8 cellular contexts compared by ENCODE assay signal in the genomic region with DNA sequence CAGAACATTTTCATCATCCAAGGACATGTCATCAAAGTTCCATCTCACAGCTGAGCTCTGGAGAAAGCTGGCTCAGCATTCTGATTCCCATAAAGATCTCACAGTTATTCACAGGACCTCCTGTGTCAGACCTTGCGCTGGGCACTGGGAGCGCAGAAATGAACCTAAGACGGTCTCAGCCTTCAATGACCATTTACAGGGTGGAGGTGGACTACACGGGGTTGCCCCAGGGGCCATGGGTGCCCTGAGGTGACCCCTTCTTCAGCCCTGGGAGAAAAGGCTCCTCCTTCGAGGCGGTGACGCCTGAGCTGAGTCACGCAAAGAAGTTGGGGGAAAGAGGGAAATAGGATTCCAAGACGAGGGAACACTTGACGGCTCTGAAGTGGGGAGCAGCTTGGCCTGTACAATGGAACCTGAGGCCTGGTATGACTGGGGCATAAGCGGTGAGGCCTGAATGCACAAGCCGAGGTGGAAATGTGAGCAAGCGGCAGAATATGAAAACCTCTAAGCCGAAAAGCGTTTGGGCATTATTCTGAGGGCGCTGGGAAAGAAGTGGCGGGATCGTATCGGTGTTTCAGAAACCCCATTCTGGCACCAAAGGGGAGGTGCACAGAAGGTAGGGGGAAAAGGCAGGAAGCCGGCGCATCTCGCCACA. TPM values are rescaled to one million over a fixed set of nuclear protein-coding genes. Genes with fewer than 3 reads are reported as not detected.
DNase-seq lines count a peak whose midpoint lies in the region; ATAC-seq, FAIRE-seq and TF ChIP-seq lines count a peak whose summit lies in the region.

No MANE protein-coding gene starts in this region.

- peak overlapping the region; percentile 73 for H3K4me2 ChIP-seq in parathyroid adenoma (ENCODE audit: low read length)

- intact Hi-C loops in adrenal gland (cut with DNase I) (no loop called here), left cardiac atrium (cut with DNase I) (no loop called here)

- peak in 1 of 2 donors; percentile 61 for TF ChIP-seq POLR2A in adrenal gland (IDR thresholded peaks at IDR 0.05)
- TF ChIP-seq POLR2A in GM12892 (IDR thresholded peaks at IDR 0.05; ENCODE audit: low read depth, low read length) = no peak

- 3 to 9% (median 4%) methylated on average over 19 to 22 of the region's 22 CpGs for whole genome bisulfite sequencing in adrenal gland, 4 donors

- H3K36me3 ChIP-seq in adrenal gland (replicated peaks in 1 of 2) (peaks cover 0 to 27% of the 10 kb centered on the region in 2 donors), parathyroid adenoma (ENCODE audit: control insufficient read depth, insufficient read depth, low read length) (no peaks in the 10 kb centered on the region)

- H3K27ac ChIP-seq in adrenal gland (peak overlapping the region; percentile 70 to 99 (median 98)), parathyroid adenoma (peak overlapping the region; percentile 77)

- peak; percentile 11 for DNase-seq in stimulated activated CD4-positive, alpha-beta T cell treated with anti-CD3 and anti-CD28 coated beads, Interleukin-1b, Interleukin-23, amount 100 ng/mL, for 48 hours
- DNase-seq in stimulated activated CD4-positive, alpha-beta T cell treated with anti-CD3 and anti-CD28 coated beads, Interleukin-4, amount 100 ng/mL, for 24 hours = no peak
- DNase-seq in MV-4-11 (lab: John Stamatoyannopoulos, UW) = peak; percentile 38
- peak; percentile 62 to 86 (median 73) for DNase-seq in adrenal gland
- peak; percentile 72 for DNase-seq in left cardiac atrium
- no peak for DNase-seq in GM12892 (ENCODE audit: insufficient read length)

- H3K27me3 ChIP-seq in adrenal gland = no peaks in the 10 kb centered on the region
- H3K27me3 ChIP-seq in parathyroid adenoma (ENCODE audit: control insufficient read depth, insufficient read depth, low read length) = no peaks in the 10 kb centered on the region

- no peak overlapping the region for H3K9ac ChIP-seq in parathyroid adenoma

- peaks cover 3% of the 10 kb centered on the region for H3K79me2 ChIP-seq in parathyroid adenoma

- no peaks in the 10 kb centered on the region for H3K9me3 ChIP-seq in adrenal gland (replicated peaks in 1 of 3)
- no peaks in the 10 kb centered on the region for H3K9me3 ChIP-seq in parathyroid adenoma (ENCODE audit: control insufficient read depth, low read length)

- TF ChIP-seq CTCF in adrenal gland (IDR thresholded peaks at IDR 0.05) (no peak), parathyroid adenoma (IDR thresholded peaks at IDR 0.05) (no peak)

- peaks cover 15 to 20% of the 10 kb centered on the region in 2 donors for H3K4me1 ChIP-seq in adrenal gland (replicated peaks in 1 of 2)
- H3K4me1 ChIP-seq in parathyroid adenoma = no peaks in the 10 kb centered on the region

- H3K4me3 ChIP-seq in adrenal gland (peak overlapping the region; percentile 71 to 98 (median 92)), parathyroid adenoma (ENCODE audit: low read depth, low read length) (peak overlapping the region; percentile 96)

- ATAC-seq in left cardiac atrium = peak; percentile 4 to 48
- ATAC-seq in GM19455 (IDR thresholded peaks at IDR 0.05; ENCODE audit: unreplicated experiment) = no peak

- no peak for FAIRE-seq in GM12892 (lab: Jason Lieb, UNC)

- H2AFZ ChIP-seq in parathyroid adenoma = peak overlapping the region; percentile 94

RNA-seq across cellular contexts. Expression of gene CC2D1B, which starts 0.8 kb away (rescaled TPM):
- total RNA-seq in adrenal gland (10 to 100 TPM; 24.7 to 40.6 (median 29.1) TPM), left cardiac atrium (10 to 100 TPM; 16.3 to 18.5 TPM)
- polyA plus RNA-seq in adrenal gland = 10 to 100 TPM; 23.8 to 43.0 (median 32.0) TPM
- 12.8 TPM for polyA plus RNA-seq in GM12892 (2012; ENCODE audit: missing spikeins)

RNA-seq across cellular contexts. Expression of gene ORC1, which starts 39.0 kb away (rescaled TPM):
- total RNA-seq in adrenal gland (1 to 10 TPM in 1 of 8 donors, under 1 TPM in 5, not detected in 2; 0.68 to 1.8 (median 0.88) TPM), left cardiac atrium (under 1 TPM; 0.52 to 0.94 TPM)
- 1 to 10 TPM in 1 of 3 donors, under 1 TPM in 2; 0.56 to 1.4 (median 0.61) TPM for polyA plus RNA-seq in adrenal gland
- polyA plus RNA-seq in GM12892 (2012; ENCODE audit: missing spikeins) = 13.3 TPM

RNA-seq across cellular contexts. Expression of gene PRPF38A, which starts 39.2 kb away (rescaled TPM):
- total RNA-seq in adrenal gland = 10 to 100 TPM in 6 of 8 donors, 1 to 10 TPM in 2; 5.1 to 33.7 (median 19.8) TPM
- 10 to 100 TPM in 2 of 3 donors, 1 to 10 TPM in 1; 8.9 to 20.0 (median 10.2) TPM for polyA plus RNA-seq in adrenal gland
- 10 to 100 TPM; 23.1 to 26.1 TPM for total RNA-seq in left cardiac atrium
- 46.0 TPM for polyA plus RNA-seq in GM12892 (2012; ENCODE audit: missing spikeins)

Comparison
In these comparisons a context has a peak if more than half of its experiments do, and no peak if none do; other contexts are left out.
1. DNase-seq: peak in stimulated activated CD4-positive, alpha-beta T cell treated with anti-CD3 and anti-CD28 coated beads, Interleukin-1b, Interleukin-23, amount 100 ng/mL, for 48 hours (single experiment), MV-4-11 (single experiment), adrenal gland (7 of 7) and left cardiac atrium (single experiment); none in stimulated activated CD4-positive, alpha-beta T cell treated with anti-CD3 and anti-CD28 coated beads, Interleukin-4, amount 100 ng/mL, for 24 hours (single experiment) and GM12892 (single experiment).